In genomic region chr19:17779281-17779930, GRCh38 we compare ENCODE assay signal across 8 cellular contexts. TPM values are rescaled to one million over a fixed set of nuclear protein-coding genes. Genes with fewer than 3 reads are reported as not detected.
A peak's percentile ranks its signal among the peaks of the same experiment; 100 is the strongest.
DNase-seq lines count a peak whose midpoint lies in the region; ATAC-seq and TF ChIP-seq lines count a peak whose summit lies in the region.

No MANE protein-coding gene starts in this region.

- no peaks in the 10 kb centered on the region for H3K9me3 ChIP-seq in RWPE2 (ENCODE audit: severe bottlenecking)

- peak overlapping the region; percentile 33 for H3K4me3 ChIP-seq in RWPE2 (ENCODE audit: severe bottlenecking)
- no peak overlapping the region for H3K4me3 ChIP-seq in fibroblast of pulmonary artery (replicated peaks; ENCODE audit: low read depth, low read length)

- H3K4me1 ChIP-seq in RWPE2 (ENCODE audit: insufficient read depth, poor library complexity, severe bottlenecking): no peaks in the 10 kb centered on the region

- DNase-seq in GDM1 (lab: John Stamatoyannopoulos, UW) (peak; percentile 29), RWPE2 (ENCODE audit: low spot score) (no peak), fibroblast of pulmonary artery (ENCODE audit: low read depth) (peak; percentile 38), occipital lobe (lab: John Stamatoyannopoulos, UW) (peak; percentile 23), NCI-H345 treated with DMSO at 0.1 percent for 48 hours (lab: John Stamatoyannopoulos, UW; ENCODE audit: unreplicated experiment) (no peak), 8988T (no peak)

- peak; percentile 8 for ATAC-seq in RWPE2 (ENCODE audit: low read depth)
- no peak for ATAC-seq in HG02763 (IDR thresholded peaks at IDR 0.05; ENCODE audit: unreplicated experiment)
- ATAC-seq in HG03135 (IDR thresholded peaks at IDR 0.05; ENCODE audit: unreplicated experiment): no peak

- TF ChIP-seq CTCF in RWPE2 (IDR thresholded peaks at IDR 0.05; ENCODE audit: poor library complexity, severe bottlenecking) (no peak), fibroblast of pulmonary artery (IDR thresholded peaks at IDR 0.05; ENCODE audit: low read length, missing control alignments) (no peak)

- no peaks in the 10 kb centered on the region for H3K36me3 ChIP-seq in RWPE2 (ENCODE audit: low read depth)

- peak overlapping the region; percentile 12 for H3K27ac ChIP-seq in RWPE2 (ENCODE audit: poor library complexity, severe bottlenecking)

- H3K27me3 ChIP-seq in RWPE2 (ENCODE audit: insufficient read depth, poor library complexity, severe bottlenecking): no peaks in the 10 kb centered on the region

RNA-seq across cellular contexts. Expression of gene B3GNT3, which starts 15.5 kb away (rescaled TPM):
- not detected for total RNA-seq in occipital lobe

RNA-seq across cellular contexts. Expression of gene FCHO1, which starts 28.1 kb away (rescaled TPM):
- 24.6 TPM for total RNA-seq in occipital lobe

RNA-seq across cellular contexts. Expression of gene INSL3, which starts 41.9 kb away (rescaled TPM):
- total RNA-seq in occipital lobe: not detected

Comparison
In these comparisons a context has a peak if more than half of its experiments do, and no peak if none do; other contexts are left out.
1. DNase-seq: peak in GDM1 (single experiment), fibroblast of pulmonary artery (single experiment) and occipital lobe (single experiment); none in RWPE2 (single experiment), NCI-H345 treated with DMSO at 0.1 percent for 48 hours (single experiment) and 8988T (single experiment).